In genomic region chr1:1273152-1273534, GRCh38 we compare ENCODE assay signal across 8 cellular contexts. TPM values are rescaled to one million over a fixed set of nuclear protein-coding genes. Genes with fewer than 3 reads are reported as not detected.
A peak's percentile ranks its signal among the peaks of the same experiment; 100 is the strongest.
DNase-seq lines count a peak whose midpoint lies in the region; ATAC-seq and TF ChIP-seq lines count a peak whose summit lies in the region.

No MANE protein-coding gene starts in this region.

- no peak for ATAC-seq in RWPE2 (ENCODE audit: low read depth)

- peak overlapping the region; percentile 72 for H3K27ac ChIP-seq in GM23248
- peak overlapping the region; percentile 66 for H3K27ac ChIP-seq in RWPE2 (ENCODE audit: poor library complexity, severe bottlenecking)
- peak overlapping the region; percentile 88 to 95 (median 89) for H3K27ac ChIP-seq in sigmoid colon

- H3K79me2 ChIP-seq in GM23248 (ENCODE audit: insufficient read depth): peaks cover 53% of the 10 kb centered on the region

- WGBS in GM23248 (ENCODE audit: low coverage in 1 of 2, low lambda C conversion rate in 2 of 2, missing lambda C conversion rate in 2 of 2), 2 experiments: 1 to 2% methylated on average over 33 to 38 of the region's 39 CpGs
- 0 to 1% methylated on average over 39 of the region's 39 CpGs for WGBS in sigmoid colon, 2 donors

- H3K4me2 ChIP-seq in GM23248 (ENCODE audit: unreplicated experiment): peak overlapping the region; percentile 78

- no peaks in the 10 kb centered on the region for H3K9me2 ChIP-seq in GM23248 (ENCODE audit: insufficient read depth)

- no peak for TF ChIP-seq EP300 in sigmoid colon (IDR thresholded peaks at IDR 0.05)

- intact Hi-C loops in sigmoid colon (cut with DNase I): loop anchor here (5.0 kb wide), 1 partner anchor 151 kb away; no protein-coding TSS in a partner anchor

- TF ChIP-seq CTCF in BE2C (IDR thresholded peaks at IDR 0.05; ENCODE audit: low read depth, low read length): no peak
- TF ChIP-seq CTCF in RWPE2 (IDR thresholded peaks at IDR 0.05; ENCODE audit: poor library complexity, severe bottlenecking): no peak
- TF ChIP-seq CTCF in fibroblast of pulmonary artery (IDR thresholded peaks at IDR 0.05; ENCODE audit: low read length, missing control alignments): no peak
- TF ChIP-seq CTCF in sigmoid colon (IDR thresholded peaks at IDR 0.05): no peak

- no peak for TF ChIP-seq POLR2A in sigmoid colon (IDR thresholded peaks at IDR 0.05)

- no peaks in the 10 kb centered on the region for H3K4me1 ChIP-seq in BE2C
- peaks cover 26% of the 10 kb centered on the region for H3K4me1 ChIP-seq in GM23248 (ENCODE audit: insufficient read depth)
- H3K4me1 ChIP-seq in RWPE2 (ENCODE audit: insufficient read depth, poor library complexity, severe bottlenecking): peaks cover 8% of the 10 kb centered on the region
- peaks cover 0 to 54% (median 45%) of the 10 kb centered on the region in 4 donors for H3K4me1 ChIP-seq in sigmoid colon

- no peaks in the 10 kb centered on the region for H4K20me1 ChIP-seq in GM23248 (ENCODE audit: insufficient read depth)

- peak overlapping the region; percentile 96 for H3K9ac ChIP-seq in GM23248

- H3K36me3 ChIP-seq in BE2C (peaks cover 17% of the 10 kb centered on the region), GM23248 (ENCODE audit: low read depth) (no peaks in the 10 kb centered on the region), RWPE2 (ENCODE audit: low read depth) (peaks cover 19% of the 10 kb centered on the region), sigmoid colon (peaks cover 0 to 7% (median 0%) of the 10 kb centered on the region in 4 donors)

- no peaks in the 10 kb centered on the region for H3K27me3 ChIP-seq in BE2C
- H3K27me3 ChIP-seq in GM23248 (replicated peaks; ENCODE audit: insufficient read depth): no peaks in the 10 kb centered on the region
- no peaks in the 10 kb centered on the region for H3K27me3 ChIP-seq in RWPE2 (ENCODE audit: insufficient read depth, poor library complexity, severe bottlenecking)
- H3K27me3 ChIP-seq in sigmoid colon: no peaks in the 10 kb centered on the region

- no peaks in the 10 kb centered on the region for H3F3A ChIP-seq in GM23248 (ENCODE audit: insufficient read depth)

- peak overlapping the region; percentile 94 for H3K4me3 ChIP-seq in BE2C (ENCODE audit: low read depth, low read length)
- peak overlapping the region; percentile 96 for H3K4me3 ChIP-seq in GM23248
- H3K4me3 ChIP-seq in RWPE2 (ENCODE audit: severe bottlenecking): peak overlapping the region; percentile 95
- H3K4me3 ChIP-seq in fibroblast of pulmonary artery (replicated peaks; ENCODE audit: low read depth, low read length): peak overlapping the region; percentile 84
- peak overlapping the region; percentile 81 to 99 (median 88) for H3K4me3 ChIP-seq in sigmoid colon

- no peak for DNase-seq in BE2C
- peak; percentile 49 for DNase-seq in GM23248
- DNase-seq in RWPE2 (ENCODE audit: low spot score): no peak
- DNase-seq in fibroblast of pulmonary artery (ENCODE audit: low read depth): no peak
- no peak for DNase-seq in sigmoid colon
- no peak for DNase-seq in effector CD4-positive, alpha-beta T cell
- DNase-seq in retina: no peak
- no peak for DNase-seq in effector CD8-positive, alpha-beta T cell (lab: John Stamatoyannopoulos, UW)

- in situ Hi-C loops in GM23248 (cut with MboI): no loop called here

- no peaks in the 10 kb centered on the region for H3K9me3 ChIP-seq in BE2C
- no peaks in the 10 kb centered on the region for H3K9me3 ChIP-seq in GM23248 (ENCODE audit: low read depth)
- no peaks in the 10 kb centered on the region for H3K9me3 ChIP-seq in RWPE2 (ENCODE audit: severe bottlenecking)
- H3K9me3 ChIP-seq in sigmoid colon: no peaks in the 10 kb centered on the region

- H2AFZ ChIP-seq in GM23248: no peak overlapping the region

RNA-seq across cellular contexts. Expression of gene UBE2J2, which starts 0.5 kb away (rescaled TPM):
- polyA plus RNA-seq in BE2C (2012; ENCODE audit: insufficient read depth, insufficient read length, low read depth): 166 TPM
- 49.7 and 51.0 TPM in 2 replicates for total RNA-seq in GM23248 (2014; rRNA removed; shearing (Covaris generic))
- polyA plus RNA-seq in GM23248 (2016; fragmentation: Nextera tagmentation; extraction: Ambion mirVana) (63.5 and 68.0 TPM in 2 replicates), sigmoid colon (10 to 100 TPM; 32.4 to 63.6 (median 54.6) TPM)
- 10 to 100 TPM; 33.1 to 44.3 (median 34.0) TPM for total RNA-seq in sigmoid colon

RNA-seq across cellular contexts. Expression of gene SCNN1D, which starts 7.1 kb away (rescaled TPM):
- 5.7 TPM for polyA plus RNA-seq in BE2C (2012; ENCODE audit: insufficient read depth, insufficient read length, low read depth)
- 0.76 and 2.5 TPM in 2 replicates for total RNA-seq in GM23248 (2014; rRNA removed; shearing (Covaris generic))
- polyA plus RNA-seq in GM23248 (2016; fragmentation: Nextera tagmentation; extraction: Ambion mirVana): 0.46 and 0.55 TPM in 2 replicates
- 1 to 10 TPM; 1.2 to 5.0 (median 3.2) TPM for total RNA-seq in sigmoid colon
- polyA plus RNA-seq in sigmoid colon: 1 to 10 TPM in 1 of 3 donors, under 1 TPM in 1, not detected in 1; under 0.01 to 3.2 TPM

RNA-seq across cellular contexts. Expression of gene C1QTNF12, which starts 26.6 kb away (rescaled TPM):
- polyA plus RNA-seq in BE2C (2012; ENCODE audit: insufficient read depth, insufficient read length, low read depth): 8.4 TPM
- total RNA-seq in GM23248 (2014; rRNA removed; shearing (Covaris generic)): 0.38 and 3.1 TPM in 2 replicates
- 2.0 and 2.1 TPM in 2 replicates for polyA plus RNA-seq in GM23248 (2016; fragmentation: Nextera tagmentation; extraction: Ambion mirVana)
- total RNA-seq in sigmoid colon: 1 to 10 TPM in 2 of 4 donors, not detected in 2; 1.9 to 5.7 TPM
- polyA plus RNA-seq in sigmoid colon: 10 to 100 TPM; 17.6 to 28.7 (median 23.4) TPM

RNA-seq across cellular contexts. Expression of gene ACAP3, which starts 34.6 kb away (rescaled TPM):
- 526 TPM for polyA plus RNA-seq in BE2C (2012; ENCODE audit: insufficient read depth, insufficient read length, low read depth)
- total RNA-seq in GM23248 (2014; rRNA removed; shearing (Covaris generic)): 58.6 and 68.0 TPM in 2 replicates
- polyA plus RNA-seq in GM23248 (2016; fragmentation: Nextera tagmentation; extraction: Ambion mirVana) (11.6 and 11.8 TPM in 2 replicates), sigmoid colon (10 to 100 TPM in 1 of 3 donors, 1 to 10 TPM in 2; 7.2 to 41.8 (median 8.3) TPM)
- 10 to 100 TPM; 21.4 to 57.1 (median 33.4) TPM for total RNA-seq in sigmoid colon

RNA-seq across cellular contexts. Expression of gene PUSL1, which starts 35.3 kb away (rescaled TPM):
- 58.9 TPM for polyA plus RNA-seq in BE2C (2012; ENCODE audit: insufficient read depth, insufficient read length, low read depth)
- 36.2 and 46.5 TPM in 2 replicates for total RNA-seq in GM23248 (2014; rRNA removed; shearing (Covaris generic))
- polyA plus RNA-seq in GM23248 (2016; fragmentation: Nextera tagmentation; extraction: Ambion mirVana) (28.3 and 30.9 TPM in 2 replicates), sigmoid colon (10 to 100 TPM; 12.6 to 22.3 (median 12.7) TPM)
- 10 to 100 TPM; 15.7 to 24.0 (median 20.4) TPM for total RNA-seq in sigmoid colon
